8 cellular contexts compared by ENCODE assay signal in the genomic region with DNA sequence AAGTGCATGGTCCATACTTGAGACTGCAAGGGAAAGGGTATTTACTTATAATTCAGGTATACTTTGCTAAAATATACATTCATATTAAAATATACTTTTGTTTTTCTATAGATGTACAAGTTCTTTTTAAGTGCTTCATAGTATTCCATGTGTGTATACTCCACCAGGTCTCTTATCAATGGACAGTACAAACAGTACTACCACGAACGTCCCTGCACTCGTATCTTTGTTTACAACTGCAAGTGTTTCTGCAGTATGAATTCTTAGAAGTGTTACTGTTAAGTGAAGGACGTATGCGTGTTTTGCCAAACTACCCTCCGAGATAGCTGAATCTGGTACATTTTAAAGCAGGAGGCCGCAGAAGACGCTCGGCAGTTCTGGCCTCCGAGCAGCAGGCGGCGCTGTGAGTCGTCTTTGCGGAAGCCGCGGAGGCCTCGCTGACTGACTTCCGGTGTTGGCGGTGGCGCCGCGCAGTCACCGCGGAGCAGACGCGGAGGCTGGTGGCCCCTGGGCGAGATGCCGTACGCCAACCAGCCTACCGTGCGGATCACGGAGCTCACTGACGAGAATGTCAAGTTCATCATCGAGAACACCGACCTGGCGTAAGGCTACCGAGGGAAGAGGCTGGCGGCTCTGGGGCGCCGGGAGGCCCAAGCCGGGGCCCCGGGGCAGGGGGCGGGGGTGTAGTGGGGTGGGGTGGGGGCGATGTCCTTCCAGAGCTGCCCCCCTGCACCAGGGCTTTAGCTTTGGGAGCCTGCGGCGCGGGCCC. TPM values are rescaled to one million over a fixed set of nuclear protein-coding genes. Genes with fewer than 3 reads are reported as not detected.
DNase-seq lines count a peak whose midpoint lies in the region; ATAC-seq and TF ChIP-seq lines count a peak whose summit lies in the region.

A gene (plus strand): TSS at position 471 of the 769 bp plus-strand sequence. CDS start 46 bp downstream, at position 517.

- intact Hi-C loops in dendritic cell treated with granulocyte-macrophage colony-stimulating factor and Interleukin-4, amounts not matched to agents 40 ng/mL and 50 ng/mL, for 4 days (cut with micrococcal nuclease): loop anchor here (1.0 kb wide), 1 partner anchor 15 kb away; a partner anchor contains a TSS

- H3K36me3 Mint-ChIP-seq in dendritic cell treated with granulocyte-macrophage colony-stimulating factor and Interleukin-4, amounts not matched to agents 40 ng/mL and 50 ng/mL, for 4 days (ENCODE audit: low read depth): peaks cover 92% of the 10 kb centered on the region

- peaks cover 0 to 19% (median 16%) of the 10 kb centered on the region in 4 donors for H3K4me1 ChIP-seq in liver (ENCODE audit: control insufficient read depth in 4 of 4, insufficient read depth in 4 of 4, low read length in 3 of 4)

- H3K4me3 ChIP-seq in BJ (ENCODE audit: low read depth, low read length) (peak within 1 kb of the TSS; percentile 93), liver (ENCODE audit: low read depth in 1 of 3, low read length in 3 of 3) (peak within 1 kb of the TSS; percentile 87 to 99 (median 96))

- H3K36me3 ChIP-seq in BJ (ENCODE audit: control insufficient read depth, insufficient read depth, low read length) (peaks cover 18% of the 10 kb centered on the region), liver (ENCODE audit: control insufficient read depth in 4 of 4, insufficient read depth in 3 of 4, low read depth in 1 of 4, low read length in 3 of 4) (peaks cover 13 to 57% (median 42%) of the 10 kb centered on the region in 4 donors)

- no peaks in the 10 kb centered on the region for H3K27me3 Mint-ChIP-seq in dendritic cell treated with granulocyte-macrophage colony-stimulating factor and Interleukin-4, amounts not matched to agents 40 ng/mL and 50 ng/mL, for 4 days

- under 1% methylated on average over 47 of the region's 47 CpGs for WGBS in liver

- TF ChIP-seq RAD21 in liver (IDR thresholded peaks at IDR 0.05): peak; percentile 72 to 83

- TF ChIP-seq CTCF in BJ (IDR thresholded peaks at IDR 0.05; ENCODE audit: insufficient read depth, low read depth, low read length) (peak; percentile 99), liver (IDR thresholded peaks at IDR 0.05; ENCODE audit: low read depth, low read length, missing input control) (peak; percentile 95)

- ATAC-seq in GM19043 (IDR thresholded peaks at IDR 0.05; ENCODE audit: low read depth, unreplicated experiment) (peak; percentile 92), HG03378 (IDR thresholded peaks at IDR 0.05; ENCODE audit: unreplicated experiment) (peak; percentile 64)

- H3K27ac ChIP-seq in liver (ENCODE audit: low read depth in 1 of 2, low read length in 2 of 2): peak within 1 kb of the TSS; percentile 47 to 50

- peak within 1 kb of the TSS; percentile 76 to 90 for H3K9ac ChIP-seq in liver (ENCODE audit: low read depth in 1 of 2, low read length in 2 of 2)

- peaks cover 25% of the 10 kb centered on the region for H3K4me1 Mint-ChIP-seq in dendritic cell treated with granulocyte-macrophage colony-stimulating factor and Interleukin-4, amounts not matched to agents 40 ng/mL and 50 ng/mL, for 4 days (ENCODE audit: low read depth)

- H3K9me3 ChIP-seq in liver (ENCODE audit: control insufficient read depth in 4 of 4, low read length in 3 of 4): no peaks in the 10 kb centered on the region

- POLR2A ChIA-PET in BJ (lab: Charles Lee): no interaction called here

- H3K9me3 Mint-ChIP-seq in dendritic cell treated with granulocyte-macrophage colony-stimulating factor and Interleukin-4, amounts not matched to agents 40 ng/mL and 50 ng/mL, for 4 days: no peaks in the 10 kb centered on the region

- H3K27me3 ChIP-seq in BJ (ENCODE audit: control insufficient read depth, insufficient read depth, low read length): no peaks in the 10 kb centered on the region
- no peaks in the 10 kb centered on the region for H3K27me3 ChIP-seq in liver (ENCODE audit: control insufficient read depth in 4 of 4, insufficient read depth in 4 of 4, low read length in 3 of 4)

- H3K4me3 Mint-ChIP-seq in dendritic cell treated with granulocyte-macrophage colony-stimulating factor and Interleukin-4, amounts not matched to agents 40 ng/mL and 50 ng/mL, for 4 days: peak within 1 kb of the TSS; percentile 100

- CTCF ChIA-PET in BJ (lab: Yijun Ruan, JAX): interaction anchor here (0.8 to 2.9 kb wide), 17 partner anchors 9 to 161 kb away, joined by 3 to 24 read pairs (median 5); a partner anchor contains a TSS

- peak within 1 kb of the TSS; percentile 97 for H3K27ac Mint-ChIP-seq in dendritic cell treated with granulocyte-macrophage colony-stimulating factor and Interleukin-4, amounts not matched to agents 40 ng/mL and 50 ng/mL, for 4 days

- DNase-seq in BJ (ENCODE audit: low read depth) (no peak), NCI-H69 (lab: John Stamatoyannopoulos, UW) (peak; percentile 81)
- DNase-seq in activated CD4-positive, alpha-beta T cell treated with anti-CD3 and anti-CD28 coated beads, Interleukin-2, amount 50 U/mL, for 1 hour: peak; percentile 93
- peak; percentile 93 for DNase-seq in stimulated activated CD4-positive, alpha-beta T cell treated with anti-CD3 and anti-CD28 coated beads, Interleukin-4, amount 100 ng/mL, for 24 hours

TF ChIP-seq in liver, 16 proteins besides CTCF, POLR2A, EP300 and RAD21:
- TF ChIP-seq, protein P1, sequence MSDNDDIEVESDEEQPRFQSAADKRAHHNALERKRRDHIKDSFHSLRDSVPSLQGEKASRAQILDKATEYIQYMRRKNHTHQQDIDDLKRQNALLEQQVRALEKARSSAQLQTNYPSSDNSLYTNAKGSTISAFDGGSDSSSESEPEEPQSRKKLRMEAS (IDR thresholded peaks at IDR 0.05): no peak
- TF ChIP-seq EGR1 (IDR thresholded peaks at IDR 0.05; ENCODE audit: low read depth in 2 of 2) (no peak), YY1 (IDR thresholded peaks at IDR 0.05) (peak; percentile 59), FOXA2 (IDR thresholded peaks at IDR 0.05) (no peak), HNF4A (conservative IDR thresholded peaks at IDR 0.05) (no peak), HNF4G (IDR thresholded peaks at IDR 0.05) (no peak), GABPA (IDR thresholded peaks at IDR 0.05 in 1 of 2, conservative IDR thresholded peaks at IDR 0.05 in 1 of 2) (peak; percentile 84 to 96), SP1 (IDR thresholded peaks at IDR 0.05) (peak; percentile 53), TAF1 (conservative IDR thresholded peaks at IDR 0.05) (peak; percentile 79), RXRA (IDR thresholded peaks at IDR 0.05) (peak in 1 of 2 donors; percentile 20), NR2F2 (IDR thresholded peaks at IDR 0.05) (peak; percentile 28)
- TF ChIP-seq, protein P2, sequence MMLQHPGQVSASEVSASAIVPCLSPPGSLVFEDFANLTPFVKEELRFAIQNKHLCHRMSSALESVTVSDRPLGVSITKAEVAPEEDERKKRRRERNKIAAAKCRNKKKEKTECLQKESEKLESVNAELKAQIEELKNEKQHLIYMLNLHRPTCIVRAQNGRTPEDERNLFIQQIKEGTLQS (IDR thresholded peaks at IDR 0.05): no peak
- TF ChIP-seq, protein P3, sequence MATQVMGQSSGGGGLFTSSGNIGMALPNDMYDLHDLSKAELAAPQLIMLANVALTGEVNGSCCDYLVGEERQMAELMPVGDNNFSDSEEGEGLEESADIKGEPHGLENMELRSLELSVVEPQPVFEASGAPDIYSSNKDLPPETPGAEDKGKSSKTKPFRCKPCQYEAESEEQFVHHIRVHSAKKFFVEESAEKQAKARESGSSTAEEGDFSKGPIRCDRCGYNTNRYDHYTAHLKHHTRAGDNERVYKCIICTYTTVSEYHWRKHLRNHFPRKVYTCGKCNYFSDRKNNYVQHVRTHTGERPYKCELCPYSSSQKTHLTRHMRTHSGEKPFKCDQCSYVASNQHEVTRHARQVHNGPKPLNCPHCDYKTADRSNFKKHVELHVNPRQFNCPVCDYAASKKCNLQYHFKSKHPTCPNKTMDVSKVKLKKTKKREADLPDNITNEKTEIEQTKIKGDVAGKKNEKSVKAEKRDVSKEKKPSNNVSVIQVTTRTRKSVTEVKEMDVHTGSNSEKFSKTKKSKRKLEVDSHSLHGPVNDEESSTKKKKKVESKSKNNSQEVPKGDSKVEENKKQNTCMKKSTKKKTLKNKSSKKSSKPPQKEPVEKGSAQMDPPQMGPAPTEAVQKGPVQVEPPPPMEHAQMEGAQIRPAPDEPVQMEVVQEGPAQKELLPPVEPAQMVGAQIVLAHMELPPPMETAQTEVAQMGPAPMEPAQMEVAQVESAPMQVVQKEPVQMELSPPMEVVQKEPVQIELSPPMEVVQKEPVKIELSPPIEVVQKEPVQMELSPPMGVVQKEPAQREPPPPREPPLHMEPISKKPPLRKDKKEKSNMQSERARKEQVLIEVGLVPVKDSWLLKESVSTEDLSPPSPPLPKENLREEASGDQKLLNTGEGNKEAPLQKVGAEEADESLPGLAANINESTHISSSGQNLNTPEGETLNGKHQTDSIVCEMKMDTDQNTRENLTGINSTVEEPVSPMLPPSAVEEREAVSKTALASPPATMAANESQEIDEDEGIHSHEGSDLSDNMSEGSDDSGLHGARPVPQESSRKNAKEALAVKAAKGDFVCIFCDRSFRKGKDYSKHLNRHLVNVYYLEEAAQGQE (IDR thresholded peaks at IDR 0.05): no peak

RNA-seq across cellular contexts. Expression of the gene that starts here (rescaled TPM):
- polyA plus RNA-seq in BJ (2011; rRNA removed) (127 and 176 TPM in 2 replicates), liver (10 to 100 TPM; 25.4 to 40.9 TPM)
- polyA minus RNA-seq in BJ (2011; rRNA and poly(A)+ RNA removed): 104 and 160 TPM in 2 replicates
- total RNA-seq in liver: 10 to 100 TPM; 61.7 to 68.0 TPM
